ENCODE assay signal across 8 cellular contexts in the genomic region with DNA sequence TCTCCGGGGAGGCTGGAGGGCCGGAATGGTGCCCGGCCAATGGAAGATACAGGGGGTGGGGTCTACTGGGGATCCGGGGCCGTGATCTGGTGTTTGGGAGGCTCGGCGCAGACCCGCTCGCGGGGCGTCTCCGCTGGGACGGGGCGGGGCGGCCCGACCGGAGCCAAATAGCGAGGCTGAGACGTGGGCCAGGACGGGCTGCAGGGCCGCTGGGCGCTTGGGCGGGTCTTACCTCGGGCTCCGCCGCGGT. TPM values are rescaled to one million over a fixed set of nuclear protein-coding genes. Genes with fewer than 3 reads are reported as not detected.
DNase-seq lines count a peak whose midpoint lies in the region; ATAC-seq and TF ChIP-seq lines count a peak whose summit lies in the region.

No MANE protein-coding gene starts in this region.

- peak; percentile 84 for DNase-seq in AG08396 (ENCODE audit: low spot score)
- DNase-seq in SKM-1 (lab: John Stamatoyannopoulos, UW; ENCODE audit: unreplicated experiment), result peak; percentile 29
- DNase-seq in activated naive CD4-positive, alpha-beta T cell treated with anti-CD3 and anti-CD28 coated beads, Interleukin-2, amount 50 U/mL, for 72 hours (ENCODE audit: low spot score in 2 of 2), result peak in 1 of 2 donors; percentile 82
- peak; percentile 74 to 90 (median 88) for DNase-seq in heart left ventricle
- DNase-seq in pulmonary artery endothelial cell (ENCODE audit: low read depth, low spot score), result peak; percentile 15
- no peak for DNase-seq in NCI-H69 (lab: John Stamatoyannopoulos, UW)

- H3K9me3 Mint-ChIP-seq in activated naive CD4-positive, alpha-beta T cell treated with anti-CD3 and anti-CD28 coated beads, Interleukin-2, amount 50 U/mL, for 72 hours, result no peaks in the 10 kb centered on the region

- peak overlapping the region; percentile 74 to 97 (median 90) for H3K4me3 ChIP-seq in heart left ventricle

- H3K36me3 Mint-ChIP-seq in activated naive CD4-positive, alpha-beta T cell treated with anti-CD3 and anti-CD28 coated beads, Interleukin-2, amount 50 U/mL, for 72 hours, result peaks cover 4 to 13% of the 10 kb centered on the region in 2 donors

- H3K4me1 ChIP-seq in heart left ventricle, result peaks cover 0 to 39% (median 26%) of the 10 kb centered on the region in 12 donors

- no peak for TF ChIP-seq CTCF in heart left ventricle (IDR thresholded peaks at IDR 0.05)

- H3K27ac ChIP-seq in heart left ventricle, result peak overlapping the region; percentile 76 to 99 (median 97)

- ATAC-seq in GM19324 (IDR thresholded peaks at IDR 0.05; ENCODE audit: low FRiP score, unreplicated experiment) (peak; percentile 56), HG03432 (IDR thresholded peaks at IDR 0.05; ENCODE audit: unreplicated experiment) (peak; percentile 66), heart left ventricle (peak; percentile 65 to 84 (median 75))
- ATAC-seq in activated naive CD4-positive, alpha-beta T cell treated with anti-CD3 and anti-CD28 coated beads, Interleukin-2, amount 50 U/mL, for 72 hours, result peak; percentile 65 to 79

- no peak for TF ChIP-seq POLR2A in heart left ventricle (IDR thresholded peaks at IDR 0.05)

- WGBS in heart left ventricle, 4 donors, result 0 to 1% (median 0%) methylated on average over 18 to 27 of the region's 27 CpGs

- H3K27me3 ChIP-seq in heart left ventricle, result no peaks in the 10 kb centered on the region

- H3K27ac Mint-ChIP-seq in activated naive CD4-positive, alpha-beta T cell treated with anti-CD3 and anti-CD28 coated beads, Interleukin-2, amount 50 U/mL, for 72 hours, result peak overlapping the region; percentile 94

- H3K36me3 ChIP-seq in heart left ventricle, result no peaks in the 10 kb centered on the region

- H3K9me3 ChIP-seq in heart left ventricle, result no peaks in the 10 kb centered on the region

- intact Hi-C loops in heart left ventricle (cut with DNase I), result no loop called here

RNA-seq across cellular contexts. Expression of a gene that starts 0.6 kb away (rescaled TPM):
- total RNA-seq in activated naive CD4-positive, alpha-beta T cell treated with anti-CD3 and anti-CD28 coated beads, Interleukin-2, amount 50 U/mL, for 72 hours, result 10 to 100 TPM; 13.1 to 20.9 TPM
- total RNA-seq in heart left ventricle, result 10 to 100 TPM; 23.9 to 33.9 (median 30.6) TPM
- polyA plus RNA-seq in heart left ventricle, result 10 to 100 TPM in 1 of 2 donors, 1 to 10 TPM in 1; 3.2 to 10.9 TPM
- 21.4 and 25.8 TPM in 2 replicates for total RNA-seq in pulmonary artery endothelial cell

RNA-seq across cellular contexts. Expression of a gene that starts 0.8 kb away (rescaled TPM):
- 1 to 10 TPM in 1 of 2 donors, under 1 TPM in 1; 0.36 to 1.8 TPM for total RNA-seq in activated naive CD4-positive, alpha-beta T cell treated with anti-CD3 and anti-CD28 coated beads, Interleukin-2, amount 50 U/mL, for 72 hours
- total RNA-seq in heart left ventricle, result 1 to 10 TPM; 2.9 to 7.6 (median 5.3) TPM
- 1 to 10 TPM; 2.1 to 3.1 TPM for polyA plus RNA-seq in heart left ventricle
- 1.3 and 2.2 TPM in 2 replicates for total RNA-seq in pulmonary artery endothelial cell
